In genomic region chr14:102007916-102008418, GRCh38 we compare ENCODE assay signal across 20 cellular contexts. TPM values are rescaled to one million over a fixed set of nuclear protein-coding genes. Genes with fewer than 3 reads are reported as not detected.
DNase-seq lines count a peak whose midpoint lies in the region; ATAC-seq and TF ChIP-seq lines count a peak whose summit lies in the region.
"Had no signal": no experiment of that assay in that cellular context is flagged by ENCODE, and none has a peak within 500 bp of the region (broad histone marks: within the 10 kb centered on the region; RNA-seq: fewer than 3 reads in every experiment).

No MANE protein-coding gene starts in this region.

- H3K27me3 ChIP-seq in GM23338 (ENCODE audit: insufficient read depth), result no peaks in the 10 kb centered on the region
- no peaks in the 10 kb centered on the region for H3K27me3 ChIP-seq in heart left ventricle

- no peak for TF ChIP-seq POLR2A in heart left ventricle (IDR thresholded peaks at IDR 0.05)

- peaks cover 99% of the 10 kb centered on the region for H3K36me3 Mint-ChIP-seq in GM23338 (ENCODE audit: low read depth)
- H3K36me3 Mint-ChIP-seq in effector memory CD8-positive, alpha-beta T cell (ENCODE audit: insufficient read depth), result peaks cover 99% of the 10 kb centered on the region

- TF ChIP-seq CTCF in GM23338 (conservative IDR thresholded peaks at IDR 0.05; ENCODE audit: low read depth in 2 of 2) (no peak), heart left ventricle (IDR thresholded peaks at IDR 0.05) (no peak)

- H3K4me1 ChIP-seq in GM23338 (ENCODE audit: insufficient read depth), result no peaks in the 10 kb centered on the region
- H3K4me1 ChIP-seq in heart left ventricle, result no peaks in the 10 kb centered on the region
- H3K4me1 ChIP-seq: Caco-2 had no signal

- peak; percentile 58 for DNase-seq in NCI-H2107 treated with DMSO at 0.1 percent for 48 hours (lab: John Stamatoyannopoulos, UW; ENCODE audit: unreplicated experiment)
- no peak for DNase-seq in NCI-H2107 (lab: John Stamatoyannopoulos, UW)
- DNase-seq in GM23338 (ENCODE audit: low spot score), result peak; percentile 11
- DNase-seq in effector memory CD8-positive, alpha-beta T cell, result no peak
- DNase-seq in posterior vena cava (ENCODE audit: low spot score), result peak; percentile 19
- no peak for DNase-seq in heart left ventricle
- no peak for DNase-seq in iPS-NIHi11 (ENCODE audit: low spot score)
- DNase-seq in NCI-H1694 (lab: John Stamatoyannopoulos, UW), result no peak
- DNase-seq: Caco-2; CD4-positive, alpha-beta T cell; GF-D8; HCEC 1CT; NCI-H1092 treated with DMSO at 0.1 percent for 48 hours; NCI-H187 treated with DMSO at 0.1 percent for 48 hours; NCI-H510A; NCI-H774; PC-3; RPMI8226; SHP77 treated with DMSO at 0.1 percent for 48 hours; SK-N-SH had no signal

- no peaks in the 10 kb centered on the region; the same call in 2 of the 3 replicates for H3K4me1 Mint-ChIP-seq in GM23338
- H3K4me1 Mint-ChIP-seq in effector memory CD8-positive, alpha-beta T cell (ENCODE audit: low read depth in 2 of 2), result no peaks in the 10 kb centered on the region

- H3K9me3 ChIP-seq in heart left ventricle, result no peaks in the 10 kb centered on the region
- H3K9me3 ChIP-seq: Caco-2, SK-N-SH had no signal

- no peaks in the 10 kb centered on the region for H3K27me3 Mint-ChIP-seq in GM23338 (ENCODE audit: insufficient read depth, low read depth, poor library complexity)
- no peaks in the 10 kb centered on the region for H3K27me3 Mint-ChIP-seq in effector memory CD8-positive, alpha-beta T cell
- H3K27me3 Mint-ChIP-seq: CD4-positive, alpha-beta T cell had no signal

- H3K27ac Mint-ChIP-seq in GM23338, result no peak overlapping the region
- H3K27ac Mint-ChIP-seq in effector memory CD8-positive, alpha-beta T cell, result peak overlapping the region; percentile 35 to 57

- H3K27ac ChIP-seq in GM23338 (ENCODE audit: low read depth) (no peak overlapping the region), heart left ventricle (no peak overlapping the region)

- no peaks in the 10 kb centered on the region for H3K9me2 ChIP-seq in GM23338 (ENCODE audit: insufficient read depth)
- H3K9me2 ChIP-seq: SK-N-SH had no signal

- H3K4me3 ChIP-seq in GM23338, result no peak overlapping the region
- H3K4me3 ChIP-seq in heart left ventricle, result no peak overlapping the region

- no peaks in the 10 kb centered on the region for H3K9me3 Mint-ChIP-seq in GM23338
- no peaks in the 10 kb centered on the region for H3K9me3 Mint-ChIP-seq in effector memory CD8-positive, alpha-beta T cell
- H3K9me3 Mint-ChIP-seq: CD4-positive, alpha-beta T cell had no signal

- H3F3A ChIP-seq in GM23338 (replicated peaks; ENCODE audit: low read depth), result no peaks in the 10 kb centered on the region

- ATAC-seq in GM23338, result peak; percentile 70
- no peak for ATAC-seq in effector memory CD8-positive, alpha-beta T cell (replicated peaks)
- no peak for ATAC-seq in heart left ventricle
- ATAC-seq: PC-3 had no signal

- H3K4me3 Mint-ChIP-seq in GM23338, result no peak overlapping the region
- no peak overlapping the region for H3K4me3 Mint-ChIP-seq in effector memory CD8-positive, alpha-beta T cell
- H3K4me3 Mint-ChIP-seq: CD4-positive, alpha-beta T cell had no signal

- intact Hi-C loops in posterior vena cava (cut with DNase I) (no loop called here), heart left ventricle (cut with DNase I) (no loop called here)

- H2AFZ ChIP-seq in GM23338, result no peak overlapping the region

- peaks cover 13% of the 10 kb centered on the region; the same call in 1 of the 2 replicates for H4K20me1 ChIP-seq in GM23338 (replicated peaks; ENCODE audit: insufficient read depth)

- no peaks in the 10 kb centered on the region for H3K79me2 ChIP-seq in GM23338 (replicated peaks; ENCODE audit: insufficient read depth)

- 90 to 94% (median 92%) methylated on average over 14 of the region's 14 CpGs for WGBS in heart left ventricle, 4 donors

- H3K4me2 ChIP-seq in GM23338, result no peak overlapping the region
- H3K4me2 ChIP-seq: SK-N-SH had no signal

- H3K36me3 ChIP-seq in GM23338 (ENCODE audit: insufficient read depth) (peaks cover 83% of the 10 kb centered on the region), heart left ventricle (peaks cover 6 to 100% (median 100%) of the 10 kb centered on the region in 9 donors)

TF ChIP-seq in GM23338, 12 proteins besides CTCF, POLR2A, EP300 and RAD21:
- no peak for TF ChIP-seq CREB1 (CRISPR knock-in tag; IDR thresholded peaks at IDR 0.05; ENCODE audit: low read depth)
- TF ChIP-seq POLR2AphosphoS5 (IDR thresholded peaks at IDR 0.05; ENCODE audit: low read depth), result no peak
- no peak for TF ChIP-seq EZH2 (IDR thresholded peaks at IDR 0.05; ENCODE audit: low read depth, unreplicated experiment)
- no peak for TF ChIP-seq NANOG (IDR thresholded peaks at IDR 0.05; ENCODE audit: borderline replicate concordance)

RNA-seq across cellular contexts. Expression of gene DYNC1H1, which starts 43.6 kb away (rescaled TPM):
- total RNA-seq in GM23338 (2014; rRNA removed; shearing (Covaris generic)), result 604 and 635 TPM in 2 replicates
- 179 and 181 TPM in 2 replicates for polyA plus RNA-seq in GM23338 (2016; fragmentation: Nextera tagmentation; extraction: Ambion mirVana)
- total RNA-seq in posterior vena cava, result 100 to 1,000 TPM; 421 to 510 TPM
- total RNA-seq in heart left ventricle, result 100 to 1,000 TPM; 291 to 942 (median 603) TPM
- 100 to 1,000 TPM; 164 to 259 TPM for polyA plus RNA-seq in heart left ventricle

Comparison
In these comparisons a context has a peak if more than half of its experiments do, and no peak if none do; other contexts are left out.
1. DNase-seq: peak in NCI-H2107 treated with DMSO at 0.1 percent for 48 hours (single experiment), GM23338 (single experiment) and posterior vena cava (single experiment); none in NCI-H2107 (single experiment), effector memory CD8-positive, alpha-beta T cell (0 of 3), heart left ventricle (0 of 5), iPS-NIHi11 (single experiment) and NCI-H1694 (single experiment).